21 cellular contexts compared by ENCODE assay signal in genomic region chr7:33687601-33688000, GRCh38.
"Had no signal": no experiment of that assay in that cellular context is flagged by ENCODE, and none has a peak within 500 bp of the region (broad histone marks: within the 10 kb centered on the region; RNA-seq: fewer than 3 reads in every experiment).

No MANE protein-coding gene starts in this region.

- ATAC-seq: effector memory CD8-positive, alpha-beta T cell; esophagus mucosa; gastrocnemius medialis; heart right ventricle; left cardiac atrium; left ventricle myocardium superior; mucosa of descending colon had no signal

- H3K9me3 ChIP-seq: colonic mucosa, esophagus squamous epithelium, gastrocnemius medialis, heart right ventricle, mucosa of descending colon had no signal

- H3K4me3 ChIP-seq: colonic mucosa, esophagus squamous epithelium, gastrocnemius medialis, heart right ventricle, mucosa of descending colon had no signal

- H3K27ac ChIP-seq: colonic mucosa, epithelial cell of prostate, esophagus squamous epithelium, gastrocnemius medialis, heart right ventricle had no signal

- H3K27me3 ChIP-seq: colonic mucosa, esophagus squamous epithelium, gastrocnemius medialis, heart right ventricle had no signal

- H3K36me3 ChIP-seq: colonic mucosa, esophagus squamous epithelium, gastrocnemius medialis, heart right ventricle had no signal

- DNase-seq: colonic mucosa; cortex of kidney; effector CD8-positive, alpha-beta T cell; effector memory CD8-positive, alpha-beta T cell; endodermal cell; erythroblast; esophagus squamous epithelium; foreskin fibroblast; foreskin melanocyte; gastrocnemius medialis; glutamatergic neuron; head of caudate nucleus; heart right ventricle; hippocampal formation; left cardiac atrium; left ventricle myocardium superior; mesenchymal stem cell; mucosa of descending colon; naive B cell had no signal

- H3K4me1 ChIP-seq: colonic mucosa, esophagus squamous epithelium, heart right ventricle had no signal
